In the genomic region with DNA sequence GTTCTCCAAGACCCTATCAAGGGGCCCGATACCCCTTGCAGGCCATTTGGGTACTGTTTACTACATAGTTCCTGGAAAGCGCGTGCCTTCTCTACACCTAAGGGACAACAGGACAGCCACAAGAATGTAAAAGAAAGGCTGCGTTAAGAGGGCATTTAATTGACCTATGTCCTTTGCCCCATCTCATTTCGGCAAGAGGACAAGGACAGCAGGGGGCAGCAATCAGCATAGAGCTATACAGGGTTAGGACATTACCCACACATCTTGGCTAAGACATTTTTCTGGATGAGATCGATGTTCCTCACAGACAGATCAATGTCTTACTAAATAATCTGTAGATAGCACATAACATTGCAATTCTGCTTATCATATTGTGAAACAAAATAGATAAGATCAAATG, we compare ENCODE assay signal across 8 cellular contexts. TPM values are rescaled to one million over a fixed set of nuclear protein-coding genes. Genes with fewer than 3 reads are reported as not detected.
DNase-seq lines count a peak whose midpoint lies in the region; ATAC-seq and TF ChIP-seq lines count a peak whose summit lies in the region.

No MANE protein-coding gene starts in this region.

- H3K27ac Mint-ChIP-seq in CD14-positive monocyte (peak overlapping the region in 3 of 7 donors; percentile 8 to 69 (median 53)), nephron progenitor cell (no peak overlapping the region)

- ATAC-seq in GM21381 (IDR thresholded peaks at IDR 0.05; ENCODE audit: unreplicated experiment) (no peak), HG02571 (IDR thresholded peaks at IDR 0.05; ENCODE audit: unreplicated experiment) (no peak)

- H3K4me3 ChIP-seq in H7 (ENCODE audit: insufficient read depth, low read depth, low read length) (no peak overlapping the region), brain microvascular endothelial cell (ENCODE audit: low read depth, low read length) (no peak overlapping the region)

- H3K4me1 Mint-ChIP-seq in CD14-positive monocyte (peaks cover 32% of the 10 kb centered on the region), nephron progenitor cell (peaks cover 18% of the 10 kb centered on the region)

- H3K4me3 Mint-ChIP-seq in CD14-positive monocyte (peak overlapping the region in 1 of 2 donors; percentile 57), nephron progenitor cell (no peak overlapping the region)

- no peaks in the 10 kb centered on the region for H3K27me3 ChIP-seq in H7 (ENCODE audit: control insufficient read depth, insufficient read depth, low read length)
- no peaks in the 10 kb centered on the region for H3K27me3 ChIP-seq in brain microvascular endothelial cell (replicated peaks)

- H3K36me3 Mint-ChIP-seq in CD14-positive monocyte (peaks cover 21 to 25% of the 10 kb centered on the region in 2 donors), nephron progenitor cell (ENCODE audit: low read depth) (no peaks in the 10 kb centered on the region)

- intact Hi-C loops in CD14-positive monocyte (cut with micrococcal nuclease): loop anchor here in 1 of 2 donors (5.0 kb wide), 1 partner anchor 33 kb away; no protein-coding TSS in a partner anchor

- TF ChIP-seq CTCF in CD14-positive monocyte (IDR thresholded peaks at IDR 0.05) (peak; percentile 30), brain microvascular endothelial cell (IDR thresholded peaks at IDR 0.05; ENCODE audit: low read depth, low read length, missing control alignments) (peak; percentile 58), nephron progenitor cell (IDR thresholded peaks at IDR 0.05) (peak; percentile 27)

- in situ Hi-C loops in brain microvascular endothelial cell (cut with HindIII; ENCODE audit: low pct_ligation_motif_present, low sequenced_read_pairs): no loop called here

- H3K9me3 Mint-ChIP-seq in CD14-positive monocyte: no peaks in the 10 kb centered on the region
- no peaks in the 10 kb centered on the region for H3K9me3 Mint-ChIP-seq in nephron progenitor cell

- no peak overlapping the region for H3K27ac ChIP-seq in brain microvascular endothelial cell

- DNase-seq in CD14-positive monocyte (ENCODE audit: low spot score): no peak
- DNase-seq in H7: peak; percentile 40
- peak; percentile 32 for DNase-seq in SKM-1 treated with dmso at 0.1 percent for 144 hours (lab: John Stamatoyannopoulos, UW; ENCODE audit: unreplicated experiment)
- DNase-seq in brain microvascular endothelial cell: peak; percentile 7
- peak; percentile 20 for DNase-seq in nephron progenitor cell
- no peak for DNase-seq in AG08396 (ENCODE audit: low spot score)

- H3K36me3 ChIP-seq in H7 (replicated peaks; ENCODE audit: control insufficient read depth, insufficient read depth, low read length) (no peaks in the 10 kb centered on the region), brain microvascular endothelial cell (replicated peaks) (no peaks in the 10 kb centered on the region)

- H3K27me3 Mint-ChIP-seq in CD14-positive monocyte (ENCODE audit: low read depth in 3 of 3) (peaks cover 0 to 2% (median 0%) of the 10 kb centered on the region in 3 donors), nephron progenitor cell (ENCODE audit: low read depth, poor library complexity) (peaks cover 7% of the 10 kb centered on the region)

RNA-seq across cellular contexts. Expression of a gene that starts 41.2 kb away (rescaled TPM):
- polyA plus RNA-seq in CD14-positive monocyte: 1 to 10 TPM; 2.1 to 3.7 TPM
- total RNA-seq in H7 (2014; rRNA removed; shearing (Covaris generic)): 0.03 and 0.22 TPM in 2 replicates

Comparison
In these comparisons a context has a peak if more than half of its experiments do, and no peak if none do; other contexts are left out.
1. DNase-seq: peak in H7 (single experiment), SKM-1 treated with dmso at 0.1 percent for 144 hours (single experiment), brain microvascular endothelial cell (single experiment) and nephron progenitor cell (single experiment); none in CD14-positive monocyte (single experiment) and AG08396 (single experiment).
2. Peak in every context shown above with its lines, with median percentiles within 50 percentile points of each other: CTCF ChIP-seq.